Comparison of ENCODE assay signal across 8 cellular contexts in genomic region chrX:104195489-104196084, GRCh38. TPM values are rescaled to one million over a fixed set of nuclear protein-coding genes. Genes with fewer than 3 reads are reported as not detected.
DNase-seq lines count a peak whose midpoint lies in the region; ATAC-seq, FAIRE-seq and TF ChIP-seq lines count a peak whose summit lies in the region.

No MANE protein-coding gene starts in this region.

- TF ChIP-seq POLR2A in A549 (IDR thresholded peaks at IDR 0.05; ENCODE audit: low read length) = no peak

- POLR2A ChIA-PET in A549 (lab: Yijun Ruan, JAX) = no interaction called here
- POLR2A ChIA-PET in OCI-LY7 (lab: Charles Lee) = interaction anchor here (1.1 kb wide), 1 partner anchor 47 kb away, joined by 3 read pairs; no protein-coding TSS in a partner anchor

- no peak overlapping the region for H4K91ac ChIP-seq in neuronal stem cell (ENCODE audit: low read depth, low read length, poor library complexity)

- H3K4ac ChIP-seq in neuronal stem cell (ENCODE audit: low read length) = no peak overlapping the region

- no peak overlapping the region for H3K27ac Mint-ChIP-seq in endothelial cell (ENCODE audit: unreplicated experiment)

- no peak overlapping the region for H3K14ac ChIP-seq in neuronal stem cell (ENCODE audit: low read length)

- H3K23ac ChIP-seq in neuronal stem cell (ENCODE audit: low read depth, low read length, poor library complexity) = no peak overlapping the region

- no peak overlapping the region for H2BK120ac ChIP-seq in neuronal stem cell (ENCODE audit: low read depth, low read length)

- H3K79me2 ChIP-seq in OCI-LY7 (ENCODE audit: insufficient read depth, low read depth, low read length) = no peaks in the 10 kb centered on the region

- DNase-seq in A549 (ENCODE audit: low read depth in 1 of 2, low spot score in 1 of 2) (peak; percentile 4 to 14), ELR (ENCODE audit: low read depth) (peak; percentile 51), OCI-LY7 (ENCODE audit: low spot score) (peak; percentile 35), endothelial cell (ENCODE audit: low spot score) (no peak), neuronal stem cell (ENCODE audit: low spot score) (peak; percentile 5), NCI-H526 treated with DMSO at 0.1 percent for 48 hours (lab: John Stamatoyannopoulos, UW) (no peak)

- peaks cover 26% of the 10 kb centered on the region for H3K36me3 ChIP-seq in OCI-LY7 (ENCODE audit: insufficient read depth, low read length)
- peaks cover 0 to 23% of the 10 kb centered on the region in 2 donors for H3K36me3 ChIP-seq in neuronal stem cell (replicated peaks in 1 of 2; ENCODE audit: control insufficient read depth in 2 of 2, insufficient read depth in 2 of 2, low read length in 2 of 2)

- H3K4me1 ChIP-seq in A549 = no peaks in the 10 kb centered on the region
- no peaks in the 10 kb centered on the region for H3K4me1 ChIP-seq in OCI-LY7 (ENCODE audit: insufficient read depth, low read length, poor library complexity, severe bottlenecking)
- H3K4me1 ChIP-seq in neuronal stem cell (ENCODE audit: control insufficient read depth in 2 of 2, insufficient read depth in 1 of 2, low read depth in 1 of 2, low read length in 2 of 2) = no peaks in the 10 kb centered on the region

- H3K4me3 ChIP-seq in A549 (no peak overlapping the region), OCI-LY7 (ENCODE audit: low read depth, low read length, poor library complexity, severe bottlenecking) (no peak overlapping the region), neuronal stem cell (ENCODE audit: low read length in 2 of 2) (no peak overlapping the region)

- H3K27me3 ChIP-seq in neuronal stem cell (ENCODE audit: control insufficient read depth in 3 of 3, insufficient read depth in 3 of 3, low read depth in 1 of 3, low read length in 3 of 3) = no peaks in the 10 kb centered on the region

- no peak overlapping the region for H2BK12ac ChIP-seq in neuronal stem cell (ENCODE audit: low read length)

- peak; percentile 39 to 49 for TF ChIP-seq RAD21 in A549 (conservative IDR thresholded peaks at IDR 0.05 in 1 of 2, IDR thresholded peaks at IDR 0.05 in 1 of 2)

- WGBS in A549 (ENCODE audit: missing lambda C conversion rate) = 89% methylated on average over 1 of the region's 1 CpG
- WGBS in neuronal stem cell (ENCODE audit: extremely low coverage in 2 of 2, insufficient read length in 2 of 2, insufficient replicate concordance in 1 of 2), 2 donors = no CpG with 5 or more reads among the region's 1 CpG

- no peaks in the 10 kb centered on the region for H4K20me1 ChIP-seq in OCI-LY7 (ENCODE audit: insufficient read depth, low read length)

- H3K4me1 Mint-ChIP-seq in endothelial cell (ENCODE audit: unreplicated experiment) = no peaks in the 10 kb centered on the region

- BruUV-seq in OCI-LY7 (replicated peaks; lab: Mats Ljungman, UMichigan) = no TSS peak

- H4K8ac ChIP-seq in neuronal stem cell (ENCODE audit: low read depth, low read length) = no peak overlapping the region

- no peak overlapping the region for H3K4me3 Mint-ChIP-seq in endothelial cell (ENCODE audit: unreplicated experiment)

- no peak overlapping the region for H2BK5ac ChIP-seq in neuronal stem cell (ENCODE audit: low read length)

- no peak overlapping the region for H3K18ac ChIP-seq in neuronal stem cell (ENCODE audit: low read length)

- H3K9me2 ChIP-seq in OCI-LY7 (ENCODE audit: insufficient read depth, low read length) = no peaks in the 10 kb centered on the region

- H3K9me3 Mint-ChIP-seq in endothelial cell (ENCODE audit: unreplicated experiment) = no peaks in the 10 kb centered on the region

- H3K4me2 ChIP-seq in A549 = no peak overlapping the region
- no peak overlapping the region for H3K4me2 ChIP-seq in OCI-LY7 (ENCODE audit: low read length)
- no peak overlapping the region for H3K4me2 ChIP-seq in neuronal stem cell (ENCODE audit: insufficient read depth, low read length, poor library complexity, severe bottlenecking)

- TF ChIP-seq CTCF in A549 (IDR thresholded peaks at IDR 0.05) = peak; percentile 64
- TF ChIP-seq CTCF in OCI-LY7 (conservative IDR thresholded peaks at IDR 0.05; ENCODE audit: low read length) = peak; percentile 80
- peak; percentile 61 for TF ChIP-seq CTCF in endothelial cell (IDR thresholded peaks at IDR 0.05; ENCODE audit: unreplicated experiment)

- CTCF ChIA-PET in A549 (lab: Yijun Ruan, JAX) (interaction anchor here (0.9 to 2.2 kb wide), 19 partner anchors 8 to 146 kb away, joined by 3 to 9 read pairs (median 4); partner anchors contain the start of gene FAM199X), OCI-LY7 (lab: Charles Lee; ENCODE audit: unreplicated experiment) (no interaction called here)

- H3K27me3 Mint-ChIP-seq in endothelial cell (ENCODE audit: unreplicated experiment) = no peaks in the 10 kb centered on the region

- intact Hi-C loops in OCI-LY7 (cut with micrococcal nuclease; ENCODE audit: unreplicated experiment) = no loop called here

- FAIRE-seq in A549 (lab: Jason Lieb, UNC) = peak; percentile 94

- no peaks in the 10 kb centered on the region for H3K9me3 ChIP-seq in A549
- H3K9me3 ChIP-seq in OCI-LY7 (ENCODE audit: low read length) = no peaks in the 10 kb centered on the region
- no peaks in the 10 kb centered on the region for H3K9me3 ChIP-seq in neuronal stem cell (replicated peaks in 1 of 2; ENCODE audit: control insufficient read depth in 2 of 2, insufficient read depth in 1 of 2, low read depth in 1 of 2, low read length in 2 of 2)

- no peak overlapping the region for H2AFZ ChIP-seq in OCI-LY7 (ENCODE audit: low read length)
- H2AFZ ChIP-seq in neuronal stem cell (ENCODE audit: low read length) = no peak overlapping the region

- no peak overlapping the region for H2AK5ac ChIP-seq in neuronal stem cell (ENCODE audit: low read depth, low read length)

- TF ChIP-seq EP300 in A549 (IDR thresholded peaks at IDR 0.05) = no peak

- no peaks in the 10 kb centered on the region for H3K79me1 ChIP-seq in neuronal stem cell (ENCODE audit: low read depth, low read length)

- no peak overlapping the region for H2BK15ac ChIP-seq in neuronal stem cell (ENCODE audit: low read length)

- H3K9ac ChIP-seq in neuronal stem cell (ENCODE audit: low read depth, low read length, poor library complexity) = no peak overlapping the region

- peak; percentile 50 to 73; a peak in 2 of 6 replicates for ATAC-seq in A549
- ATAC-seq in HG02678 (IDR thresholded peaks at IDR 0.05; ENCODE audit: unreplicated experiment) = peak; percentile 68
- ATAC-seq in HG03342 (IDR thresholded peaks at IDR 0.05; ENCODE audit: unreplicated experiment) = no peak

- H3K27ac ChIP-seq in A549 (no peak overlapping the region), OCI-LY7 (ENCODE audit: low read depth, low read length, poor library complexity, severe bottlenecking) (no peak overlapping the region), neuronal stem cell (replicated peaks; ENCODE audit: low read length) (no peak overlapping the region)

- no peaks in the 10 kb centered on the region for H3K36me3 Mint-ChIP-seq in endothelial cell (ENCODE audit: low read depth, unreplicated experiment)

TF ChIP-seq in A549, 52 proteins besides CTCF, POLR2A, EP300 and RAD21:
- TF ChIP-seq ZNF302 (CRISPR knock-in tag; IDR thresholded peaks at IDR 0.05) = no peak
- peak; percentile 48 for TF ChIP-seq SMC3 (IDR thresholded peaks at IDR 0.05)
TF ChIP-seq in A549: peak in this region for 1.

RNA-seq across cellular contexts. Expression of gene FAM199X, which starts 29.3 kb away (rescaled TPM):
- 16.6 and 20.1 TPM in 2 replicates for polyA plus RNA-seq in A549 (2011; rRNA removed)
- 2.7 and 3.6 TPM in 2 replicates for polyA plus RNA-seq in A549 (2012; cell fraction: cytosol; rRNA removed)
- 1.6 and 3.0 TPM in 2 replicates for polyA plus RNA-seq in A549 (2012; cell fraction: nucleus; rRNA removed)
- polyA plus RNA-seq in A549 (2017; fragmentation: RNase III; extraction: RNeasy Plus Mini Kit Qiagen cat#74134 plus additional on column Dnase treatment) = 24.2 to 26.4 TPM (median 25.8 TPM) in 3 replicates
- 9.4 and 11.1 TPM in 2 replicates for polyA minus RNA-seq in A549 (2011; rRNA and poly(A)+ RNA removed)
- total RNA-seq in OCI-LY7 (2014; rRNA removed; shearing (Covaris generic)) = 10.6 and 10.8 TPM in 2 replicates
- total RNA-seq in OCI-LY7 (2022) = 16.0 and 19.2 TPM in 2 replicates
- total RNA-seq in endothelial cell (ENCODE audit: unreplicated experiment) = 23.2 TPM
- polyA plus RNA-seq in neuronal stem cell (2013, experiment 1 of 2) = 9.3 TPM
- polyA plus RNA-seq in neuronal stem cell (2013, experiment 2 of 2) = 9.2 TPM

RNA-seq across cellular contexts. Expression of gene SLC25A53, which starts 38.8 kb away (rescaled TPM):
- polyA plus RNA-seq in A549 (2011; rRNA removed) (3.3 and 5.0 TPM in 2 replicates), A549 (2017; fragmentation: RNase III; extraction: RNeasy Plus Mini Kit Qiagen cat#74134 plus additional on column Dnase treatment) (4.6 to 5.5 TPM (median 4.9 TPM) in 3 replicates)
- 3.9 and 4.3 TPM in 2 replicates for polyA plus RNA-seq in A549 (2012; cell fraction: cytosol; rRNA removed)
- polyA plus RNA-seq in A549 (2012; cell fraction: nucleus; rRNA removed) = 2.1 and 2.2 TPM in 2 replicates
- polyA minus RNA-seq in A549 (2011; rRNA and poly(A)+ RNA removed) = 3.0 and 5.0 TPM in 2 replicates
- 15.6 and 23.1 TPM in 2 replicates for total RNA-seq in OCI-LY7 (2014; rRNA removed; shearing (Covaris generic))
- total RNA-seq in OCI-LY7 (2022) (4.8 and 5.5 TPM in 2 replicates), endothelial cell (ENCODE audit: unreplicated experiment) (4.4 TPM)
- polyA plus RNA-seq in neuronal stem cell (2013, experiment 1 of 2) = 5.2 TPM
- polyA plus RNA-seq in neuronal stem cell (2013, experiment 2 of 2) = 5.5 TPM

RNA-seq across cellular contexts. Expression of gene ESX1, which starts 59.1 kb away (rescaled TPM):
- polyA plus RNA-seq in A549 (2011; rRNA removed) (0.05 TPM in 1 of 2 replicates, not detected in the other), A549 (2017; fragmentation: RNase III; extraction: RNeasy Plus Mini Kit Qiagen cat#74134 plus additional on column Dnase treatment) (0.05 TPM in 1 of 3 replicates, not detected in the others)
- 0.03 TPM in 2 replicates for polyA plus RNA-seq in A549 (2012; cell fraction: cytosol; rRNA removed)
- polyA plus RNA-seq in A549 (2012; cell fraction: nucleus; rRNA removed) = not detected in 2 replicates
- not detected in 2 replicates for polyA minus RNA-seq in A549 (2011; rRNA and poly(A)+ RNA removed)
- not detected in 2 replicates for total RNA-seq in OCI-LY7 (2014; rRNA removed; shearing (Covaris generic))
- total RNA-seq in OCI-LY7 (2022) (not detected in 2 replicates), endothelial cell (ENCODE audit: unreplicated experiment) (not detected)
- polyA plus RNA-seq in neuronal stem cell (2013, experiment 1 of 2) = not detected
- not detected for polyA plus RNA-seq in neuronal stem cell (2013, experiment 2 of 2)

Comparison
In these comparisons a context has a peak if more than half of its experiments do, and no peak if none do; other contexts are left out.
1. DNase-seq: peak in A549 (2 of 2), ELR (single experiment), OCI-LY7 (single experiment) and neuronal stem cell (single experiment); none in endothelial cell (single experiment) and NCI-H526 treated with DMSO at 0.1 percent for 48 hours (single experiment).
2. Peak in every context shown above with its lines, with median percentiles within 50 percentile points of each other: CTCF ChIP-seq.